In genomic region chr20:64107736-64108457, GRCh38 we compare ENCODE assay signal across 13 cellular contexts. TPM values are rescaled to one million over a fixed set of nuclear protein-coding genes. Genes with fewer than 3 reads are reported as not detected.
A peak's percentile ranks its signal among the peaks of the same experiment; 100 is the strongest.
DNase-seq lines count a peak whose midpoint lies in the region; ATAC-seq, FAIRE-seq and TF ChIP-seq lines count a peak whose summit lies in the region.
"Had no signal": no experiment of that assay in that cellular context is flagged by ENCODE, and none has a peak within 500 bp of the region (broad histone marks: within the 10 kb centered on the region; RNA-seq: fewer than 3 reads in every experiment).

No MANE protein-coding gene starts in this region.

- TF ChIP-seq CTCF in HepG2 (CRISPR knock-in tag; IDR thresholded peaks at IDR 0.05) (no peak), colonic mucosa (IDR thresholded peaks at IDR 0.05) (no peak)

- peaks cover 69% of the 10 kb centered on the region for H3K4me1 ChIP-seq in BLaER1
- H3K4me1 ChIP-seq in HepG2 (ENCODE audit: insufficient read depth, low read length), result peaks cover 21% of the 10 kb centered on the region
- H3K4me1 ChIP-seq in colonic mucosa, result no peaks in the 10 kb centered on the region

- no peaks in the 10 kb centered on the region for H3K9me3 ChIP-seq in BLaER1
- H3K9me3 ChIP-seq in HepG2 (ENCODE audit: low read length), result no peaks in the 10 kb centered on the region
- no peaks in the 10 kb centered on the region for H3K9me3 ChIP-seq in colonic mucosa

- H3K27ac ChIP-seq in BLaER1, result 0 out of 2 replicates have a peak overlapping the region, but pooled peaks have one; percentile 10
- H3K27ac ChIP-seq in HepG2 (ENCODE audit: extremely low read length, insufficient read depth, low read length), result no peak overlapping the region
- H3K27ac ChIP-seq in colonic mucosa, result no peak overlapping the region
- H3K27ac ChIP-seq: KMS-11 had no signal

- H3K4me3 ChIP-seq in BLaER1 (no peak overlapping the region), HepG2 (replicated peaks in 1 of 3; ENCODE audit: insufficient read depth in 1 of 3, low read depth in 2 of 3, low read length in 3 of 3) (no peak overlapping the region), colonic mucosa (no peak overlapping the region)

- H3K27me3 ChIP-seq in BLaER1 (peaks cover 13% of the 10 kb centered on the region), HepG2 (ENCODE audit: control insufficient read depth in 1 of 2, insufficient read depth in 2 of 2, low read length in 2 of 2) (peaks cover 42 to 89% of the 10 kb centered on the region in 2 experiments), colonic mucosa (peaks cover 5% of the 10 kb centered on the region)

- TF ChIP-seq RAD21 in HepG2 (CRISPR knock-in tag; IDR thresholded peaks at IDR 0.05), result no peak

- 0 out of 2 replicates have a peak overlapping the region, but pooled peaks have one; percentile 1 for H3K9ac ChIP-seq in BLaER1
- H3K9ac ChIP-seq in HepG2 (ENCODE audit: insufficient read depth, low read depth, low read length), result no peak overlapping the region
- H3K9ac ChIP-seq in colonic mucosa (ENCODE audit: low read depth in 2 of 2, low read length in 2 of 2), result no peak overlapping the region
- H3K9ac ChIP-seq: KMS-11 had no signal

- no TSS peak for BruUV-seq in HepG2 (replicated peaks; lab: Mats Ljungman, UMichigan)

- no peaks in the 10 kb centered on the region for H3K79me2 ChIP-seq in HepG2 (ENCODE audit: insufficient read depth, low read length)

- H4K20me1 ChIP-seq in BLaER1 (0 out of 2 replicates have a peak, but pooled peaks cover 8% of the 10 kb centered on the region), HepG2 (ENCODE audit: insufficient read depth, low read length) (peaks cover 8% of the 10 kb centered on the region; the same call in 1 of the 2 replicates)

- CTCF ChIA-PET in HepG2 (lab: Yijun Ruan, JAX; ENCODE audit: low intra/inter-chr PET ratio, low total read pairs), result no interaction called here

- POLR2A ChIA-PET in HepG2 (lab: Yijun Ruan, JAX), result no interaction called here

- H3K4me2 ChIP-seq in BLaER1, result peak overlapping the region; percentile 76
- H3K4me2 ChIP-seq in HepG2 (ENCODE audit: low read depth, low read length), result no peak overlapping the region
- H3K4me2 ChIP-seq: KMS-11 had no signal

- WGBS in HepG2 (ENCODE audit: low lambda C conversion rate), result 50% methylated on average over 17 of the region's 19 CpGs

- in situ Hi-C loops in HepG2 (cut with HindIII; ENCODE audit: extremely low pct_ligation_motif_present, low pct_unique_long_range_greater_than_20kb), result no loop called here

- ATAC-seq in HepG2 (no peak), GM18511 (IDR thresholded peaks at IDR 0.05; ENCODE audit: unreplicated experiment) (no peak), GM21515 (IDR thresholded peaks at IDR 0.05; ENCODE audit: unreplicated experiment) (no peak), HG03196 (IDR thresholded peaks at IDR 0.05; ENCODE audit: unreplicated experiment) (no peak)

- TF ChIP-seq POLR2A in HepG2 (IDR thresholded peaks at IDR 0.05; ENCODE audit: insufficient read depth in 1 of 2, low read depth in 2 of 2, low read length in 2 of 2), result no peak

- intact Hi-C loops in HepG2 (cut with micrococcal nuclease; ENCODE audit: unreplicated experiment), result no loop called here
- intact Hi-C loops in colonic mucosa (cut with DNase I), result no loop called here

- TF ChIP-seq EP300 in HepG2 (IDR thresholded peaks at IDR 0.05; ENCODE audit: low read depth in 2 of 2, low read length in 2 of 2) (no peak), HepG2 (CRISPR knock-in tag; IDR thresholded peaks at IDR 0.05; ENCODE audit: borderline replicate concordance) (no peak)

- DNase-seq in HK-2 (ENCODE audit: unreplicated experiment), result peak; percentile 0
- peak; percentile 26 for DNase-seq in UCSD-AML1 (lab: John Stamatoyannopoulos, UW; ENCODE audit: unreplicated experiment)
- no peak for DNase-seq in HepG2 (ENCODE audit: low spot score)
- DNase-seq in colonic mucosa, result no peak
- DNase-seq: kidney glomerular epithelial cell, SW 1271 had no signal

- H2AFZ ChIP-seq in HepG2 (ENCODE audit: low read length), result no peak overlapping the region

- H3K36me3 ChIP-seq in BLaER1 (no peaks in the 10 kb centered on the region), HepG2 (replicated peaks in 1 of 2; ENCODE audit: control insufficient read depth in 1 of 2, insufficient read depth in 2 of 2, low read length in 2 of 2) (no peaks in the 10 kb centered on the region), colonic mucosa (no peaks in the 10 kb centered on the region)

- no peak for FAIRE-seq in HepG2 (lab: Jason Lieb, UNC)
- FAIRE-seq: GM12892 had no signal

RNA-seq across cellular contexts. Expression of gene NPBWR2, which starts 0.5 kb away (rescaled TPM):
- total RNA-seq in HepG2 (2016; rRNA removed; fragmentation: Illumina TruSeq; extraction: Trizol) (not detected in 2 replicates), colonic mucosa (not detected)
- not detected in 2 replicates for total RNA-seq in HepG2 (2016; cell fraction: cytosol; rRNA removed; fragmentation: Illumina TruSeq; extraction: Trizol; ENCODE audit: low read depth)
- not detected in 2 replicates for total RNA-seq in HepG2 (2016; cell fraction: insoluble cytoplasmic fraction; rRNA removed; fragmentation: Illumina TruSeq; extraction: Trizol)
- not detected in 2 replicates for total RNA-seq in HepG2 (2016; cell fraction: membrane; rRNA removed; fragmentation: Illumina TruSeq; extraction: Trizol)
- not detected in 2 replicates for total RNA-seq in HepG2 (2016; cell fraction: nucleus; rRNA removed; fragmentation: Illumina TruSeq; extraction: Trizol)
- polyA plus RNA-seq in HepG2 (2011; rRNA removed), result not detected in 2 replicates
- polyA plus RNA-seq in HepG2 (2011; cell fraction: cytosol; rRNA removed), result not detected in 2 replicates
- not detected in 2 replicates for polyA plus RNA-seq in HepG2 (2011; cell fraction: nucleus; rRNA removed)
- polyA plus RNA-seq in HepG2 (2012), result not detected in 2 replicates
- not detected in 2 replicates for polyA plus RNA-seq in HepG2 (2016; cell fraction: cytosol; fragmentation: Illumina TruSeq; extraction: Trizol; ENCODE audit: low read depth)
- not detected in 2 replicates for polyA plus RNA-seq in HepG2 (2016; cell fraction: insoluble cytoplasmic fraction; fragmentation: Illumina TruSeq; extraction: Trizol; ENCODE audit: low read depth)
- not detected in 2 replicates for polyA plus RNA-seq in HepG2 (2016; cell fraction: membrane; fragmentation: Illumina TruSeq; extraction: Trizol; ENCODE audit: low read depth)
- not detected in 2 replicates for polyA plus RNA-seq in HepG2 (2016; cell fraction: nucleus; fragmentation: Illumina TruSeq; extraction: Trizol; ENCODE audit: insufficient read depth, low read depth)
- polyA minus RNA-seq in HepG2 (2011; rRNA and poly(A)+ RNA removed; ENCODE audit: low replicate concordance), result not detected in 2 replicates
- not detected in 2 replicates for polyA minus RNA-seq in HepG2 (2011; cell fraction: cytosol; rRNA and poly(A)+ RNA removed)
- not detected in 2 replicates for polyA minus RNA-seq in HepG2 (2011; cell fraction: nucleus; rRNA and poly(A)+ RNA removed)
- total RNA-seq: CD8-positive, alpha-beta memory T cell had no signal
- polyA plus RNA-seq: CD8-positive, alpha-beta memory T cell had no signal

RNA-seq across cellular contexts. Expression of gene LKAAEAR1, which starts 23.7 kb away (rescaled TPM):
- total RNA-seq in HepG2 (2016; rRNA removed; fragmentation: Illumina TruSeq; extraction: Trizol), result not detected in 2 replicates
- 0.51 TPM in 1 of 2 replicates, not detected in the other for total RNA-seq in HepG2 (2016; cell fraction: cytosol; rRNA removed; fragmentation: Illumina TruSeq; extraction: Trizol; ENCODE audit: low read depth)
- total RNA-seq in HepG2 (2016; cell fraction: insoluble cytoplasmic fraction; rRNA removed; fragmentation: Illumina TruSeq; extraction: Trizol), result 0.15 TPM in 1 of 2 replicates, not detected in the other
- 0.22 TPM in 1 of 2 replicates, not detected in the other for total RNA-seq in HepG2 (2016; cell fraction: membrane; rRNA removed; fragmentation: Illumina TruSeq; extraction: Trizol)
- total RNA-seq in HepG2 (2016; cell fraction: nucleus; rRNA removed; fragmentation: Illumina TruSeq; extraction: Trizol), result not detected in 2 replicates
- polyA plus RNA-seq in HepG2 (2011; rRNA removed), result not detected in 2 replicates
- polyA plus RNA-seq in HepG2 (2011; cell fraction: cytosol; rRNA removed), result not detected in 2 replicates
- not detected in 2 replicates for polyA plus RNA-seq in HepG2 (2011; cell fraction: nucleus; rRNA removed)
- not detected in 2 replicates for polyA plus RNA-seq in HepG2 (2012)
- 0.41 and 0.44 TPM in 2 replicates for polyA plus RNA-seq in HepG2 (2016; cell fraction: cytosol; fragmentation: Illumina TruSeq; extraction: Trizol; ENCODE audit: low read depth)
- polyA plus RNA-seq in HepG2 (2016; cell fraction: insoluble cytoplasmic fraction; fragmentation: Illumina TruSeq; extraction: Trizol; ENCODE audit: low read depth), result not detected in 2 replicates
- polyA plus RNA-seq in HepG2 (2016; cell fraction: membrane; fragmentation: Illumina TruSeq; extraction: Trizol; ENCODE audit: low read depth), result not detected in 2 replicates
- polyA plus RNA-seq in HepG2 (2016; cell fraction: nucleus; fragmentation: Illumina TruSeq; extraction: Trizol; ENCODE audit: insufficient read depth, low read depth), result not detected in 2 replicates
- polyA minus RNA-seq in HepG2 (2011; rRNA and poly(A)+ RNA removed; ENCODE audit: low replicate concordance), result not detected in 2 replicates
- not detected in 2 replicates for polyA minus RNA-seq in HepG2 (2011; cell fraction: cytosol; rRNA and poly(A)+ RNA removed)
- polyA minus RNA-seq in HepG2 (2011; cell fraction: nucleus; rRNA and poly(A)+ RNA removed), result not detected in 2 replicates
- not detected for total RNA-seq in colonic mucosa

RNA-seq across cellular contexts. Expression of gene OPRL1, which starts 28.0 kb away (rescaled TPM):
- total RNA-seq in HepG2 (2016; rRNA removed; fragmentation: Illumina TruSeq; extraction: Trizol), result 0.27 and 0.35 TPM in 2 replicates
- total RNA-seq in HepG2 (2016; cell fraction: cytosol; rRNA removed; fragmentation: Illumina TruSeq; extraction: Trizol; ENCODE audit: low read depth), result not detected in 2 replicates
- 0.16 and 0.56 TPM in 2 replicates for total RNA-seq in HepG2 (2016; cell fraction: insoluble cytoplasmic fraction; rRNA removed; fragmentation: Illumina TruSeq; extraction: Trizol)
- 0.12 and 0.14 TPM in 2 replicates for total RNA-seq in HepG2 (2016; cell fraction: membrane; rRNA removed; fragmentation: Illumina TruSeq; extraction: Trizol)
- total RNA-seq in HepG2 (2016; cell fraction: nucleus; rRNA removed; fragmentation: Illumina TruSeq; extraction: Trizol), result 0.25 and 0.28 TPM in 2 replicates
- polyA plus RNA-seq in HepG2 (2011; rRNA removed), result 0.71 and 0.77 TPM in 2 replicates
- 0.37 and 0.86 TPM in 2 replicates for polyA plus RNA-seq in HepG2 (2011; cell fraction: cytosol; rRNA removed)
- 0.99 and 1.1 TPM in 2 replicates for polyA plus RNA-seq in HepG2 (2011; cell fraction: nucleus; rRNA removed)
- 0.28 and 0.56 TPM in 2 replicates for polyA plus RNA-seq in HepG2 (2012)
- polyA plus RNA-seq in HepG2 (2016; cell fraction: cytosol; fragmentation: Illumina TruSeq; extraction: Trizol; ENCODE audit: low read depth), result not detected in 2 replicates
- 0.32 and 0.40 TPM in 2 replicates for polyA plus RNA-seq in HepG2 (2016; cell fraction: insoluble cytoplasmic fraction; fragmentation: Illumina TruSeq; extraction: Trizol; ENCODE audit: low read depth)
- 0.08 TPM in 1 of 2 replicates, not detected in the other for polyA plus RNA-seq in HepG2 (2016; cell fraction: membrane; fragmentation: Illumina TruSeq; extraction: Trizol; ENCODE audit: low read depth)
- polyA plus RNA-seq in HepG2 (2016; cell fraction: nucleus; fragmentation: Illumina TruSeq; extraction: Trizol; ENCODE audit: insufficient read depth, low read depth), result 0.33 and 0.61 TPM in 2 replicates
- polyA minus RNA-seq in HepG2 (2011; rRNA and poly(A)+ RNA removed; ENCODE audit: low replicate concordance), result 0.14 and 3.0 TPM in 2 replicates
- polyA minus RNA-seq in HepG2 (2011; cell fraction: cytosol; rRNA and poly(A)+ RNA removed), result 0.59 and 0.62 TPM in 2 replicates
- polyA minus RNA-seq in HepG2 (2011; cell fraction: nucleus; rRNA and poly(A)+ RNA removed), result 0.13 and 0.25 TPM in 2 replicates
- under 1 TPM; 0.24 to 0.25 TPM for total RNA-seq in colonic mucosa

RNA-seq across cellular contexts. Expression of gene RGS19, which starts 28.6 kb away (rescaled TPM):
- 10.2 and 10.7 TPM in 2 replicates for total RNA-seq in HepG2 (2016; rRNA removed; fragmentation: Illumina TruSeq; extraction: Trizol)
- 8.3 and 13.6 TPM in 2 replicates for total RNA-seq in HepG2 (2016; cell fraction: cytosol; rRNA removed; fragmentation: Illumina TruSeq; extraction: Trizol; ENCODE audit: low read depth)
- total RNA-seq in HepG2 (2016; cell fraction: insoluble cytoplasmic fraction; rRNA removed; fragmentation: Illumina TruSeq; extraction: Trizol), result 9.9 and 10.3 TPM in 2 replicates
- total RNA-seq in HepG2 (2016; cell fraction: membrane; rRNA removed; fragmentation: Illumina TruSeq; extraction: Trizol), result 24.1 and 24.7 TPM in 2 replicates
- total RNA-seq in HepG2 (2016; cell fraction: nucleus; rRNA removed; fragmentation: Illumina TruSeq; extraction: Trizol), result 7.0 and 7.6 TPM in 2 replicates
- polyA plus RNA-seq in HepG2 (2011; rRNA removed), result 11.9 and 14.7 TPM in 2 replicates
- polyA plus RNA-seq in HepG2 (2011; cell fraction: cytosol; rRNA removed), result 11.7 and 19.3 TPM in 2 replicates
- polyA plus RNA-seq in HepG2 (2011; cell fraction: nucleus; rRNA removed), result 12.6 and 13.6 TPM in 2 replicates
- 4.4 and 6.8 TPM in 2 replicates for polyA plus RNA-seq in HepG2 (2012)
- 18.0 and 22.1 TPM in 2 replicates for polyA plus RNA-seq in HepG2 (2016; cell fraction: cytosol; fragmentation: Illumina TruSeq; extraction: Trizol; ENCODE audit: low read depth)
- 14.2 and 16.6 TPM in 2 replicates for polyA plus RNA-seq in HepG2 (2016; cell fraction: insoluble cytoplasmic fraction; fragmentation: Illumina TruSeq; extraction: Trizol; ENCODE audit: low read depth)
- polyA plus RNA-seq in HepG2 (2016; cell fraction: membrane; fragmentation: Illumina TruSeq; extraction: Trizol; ENCODE audit: low read depth), result 25.0 and 29.7 TPM in 2 replicates
- 9.7 and 10.6 TPM in 2 replicates for polyA plus RNA-seq in HepG2 (2016; cell fraction: nucleus; fragmentation: Illumina TruSeq; extraction: Trizol; ENCODE audit: insufficient read depth, low read depth)
- polyA minus RNA-seq in HepG2 (2011; rRNA and poly(A)+ RNA removed; ENCODE audit: low replicate concordance), result 15.8 and 18.5 TPM in 2 replicates
- 8.1 and 9.1 TPM in 2 replicates for polyA minus RNA-seq in HepG2 (2011; cell fraction: cytosol; rRNA and poly(A)+ RNA removed)
- polyA minus RNA-seq in HepG2 (2011; cell fraction: nucleus; rRNA and poly(A)+ RNA removed), result 4.5 and 5.5 TPM in 2 replicates
- total RNA-seq in colonic mucosa, result 1 to 10 TPM; 3.4 to 4.5 TPM

RNA-seq across cellular contexts. Expression of gene TCEA2, which starts 44.9 kb away (rescaled TPM):
- total RNA-seq in HepG2 (2016; rRNA removed; fragmentation: Illumina TruSeq; extraction: Trizol), result 25.9 and 33.7 TPM in 2 replicates
- total RNA-seq in HepG2 (2016; cell fraction: cytosol; rRNA removed; fragmentation: Illumina TruSeq; extraction: Trizol; ENCODE audit: low read depth), result 58.0 and 75.2 TPM in 2 replicates
- 25.2 and 31.6 TPM in 2 replicates for total RNA-seq in HepG2 (2016; cell fraction: insoluble cytoplasmic fraction; rRNA removed; fragmentation: Illumina TruSeq; extraction: Trizol)
- 54.3 and 70.5 TPM in 2 replicates for total RNA-seq in HepG2 (2016; cell fraction: membrane; rRNA removed; fragmentation: Illumina TruSeq; extraction: Trizol)
- 19.6 and 25.2 TPM in 2 replicates for total RNA-seq in HepG2 (2016; cell fraction: nucleus; rRNA removed; fragmentation: Illumina TruSeq; extraction: Trizol)
- polyA plus RNA-seq in HepG2 (2011; rRNA removed), result 28.1 and 36.8 TPM in 2 replicates
- 22.9 and 25.9 TPM in 2 replicates for polyA plus RNA-seq in HepG2 (2011; cell fraction: cytosol; rRNA removed)
- polyA plus RNA-seq in HepG2 (2011; cell fraction: nucleus; rRNA removed), result 101 and 106 TPM in 2 replicates
- 70.9 and 75.4 TPM in 2 replicates for polyA plus RNA-seq in HepG2 (2012)
- polyA plus RNA-seq in HepG2 (2016; cell fraction: cytosol; fragmentation: Illumina TruSeq; extraction: Trizol; ENCODE audit: low read depth), result 308 and 317 TPM in 2 replicates
- polyA plus RNA-seq in HepG2 (2016; cell fraction: insoluble cytoplasmic fraction; fragmentation: Illumina TruSeq; extraction: Trizol; ENCODE audit: low read depth), result 54.5 and 74.5 TPM in 2 replicates
- polyA plus RNA-seq in HepG2 (2016; cell fraction: membrane; fragmentation: Illumina TruSeq; extraction: Trizol; ENCODE audit: low read depth), result 232 and 236 TPM in 2 replicates
- 80.5 and 83.8 TPM in 2 replicates for polyA plus RNA-seq in HepG2 (2016; cell fraction: nucleus; fragmentation: Illumina TruSeq; extraction: Trizol; ENCODE audit: insufficient read depth, low read depth)
- 42.1 and 65.5 TPM in 2 replicates for polyA minus RNA-seq in HepG2 (2011; rRNA and poly(A)+ RNA removed; ENCODE audit: low replicate concordance)
- polyA minus RNA-seq in HepG2 (2011; cell fraction: cytosol; rRNA and poly(A)+ RNA removed), result 21.6 and 27.5 TPM in 2 replicates
- 32.7 and 36.6 TPM in 2 replicates for polyA minus RNA-seq in HepG2 (2011; cell fraction: nucleus; rRNA and poly(A)+ RNA removed)
- 10 to 100 TPM in 1 of 2 donors, 1 to 10 TPM in 1; 7.3 to 11.8 TPM for total RNA-seq in colonic mucosa

Comparison
In these comparisons a context has a peak if more than half of its experiments do, and no peak if none do; other contexts are left out.
1. DNase-seq: peak in HK-2 (single experiment) and UCSD-AML1 (single experiment); none in HepG2 (single experiment) and colonic mucosa (single experiment).